26 cellular contexts compared by ENCODE assay signal in genomic region chr2:38546585-38546984, GRCh38.
"Had no signal": no experiment of that assay in that cellular context is flagged by ENCODE, and none has a peak within 500 bp of the region (broad histone marks: within the 10 kb centered on the region; RNA-seq: fewer than 3 reads in every experiment).

No MANE protein-coding gene starts in this region.

- H3K27me3 ChIP-seq: MG63, SJCRH30 had no signal

- H3K9me2 ChIP-seq: SK-N-SH had no signal

- ATAC-seq: activated CD8-positive, alpha-beta memory T cell treated with anti-CD3 and anti-CD28 coated beads, Interleukin-2, amount 10 ng/mL, durations not matched to agents 7 days and 5 days; activated T-cell treated with anti-CD3 and anti-CD28 coated beads, Interleukin-2, amount 50 U/mL, for 4 hours had no signal

- DNase-seq: activated CD4-positive, alpha-beta T cell treated with anti-CD3 and anti-CD28 coated beads for 4 hours; activated CD4-positive, CD25-positive, alpha-beta regulatory T cell; activated CD8-positive, alpha-beta memory T cell treated with anti-CD3 and anti-CD28 coated beads, Interleukin-2, amount 10 ng/mL, durations not matched to agents 7 days and 5 days; activated gamma-delta T cell treated with Interleukin-2 at 50 U/mL for 16 hours; activated T-cell treated with anti-CD3 and anti-CD28 coated beads, Interleukin-2, amount 50 U/mL, for 4 hours; amygdala; IMR-90; KG1; MG63; NCI-H1048; NCI-H1417; NCI-H1930; NCI-H345; NCI-H510A; NCI-H526 treated with DMSO at 0.1 percent for 48 hours; NCI-H82; Right ventricle myocardium superior; RPMI8226; SJCRH30; SK-N-SH; T-helper 1 cell had no signal

- H3K27ac Mint-ChIP-seq: activated CD8-positive, alpha-beta memory T cell treated with anti-CD3 and anti-CD28 coated beads, Interleukin-2, amount 10 ng/mL, durations not matched to agents 7 days and 5 days; activated naive CD4-positive, alpha-beta T cell treated with anti-CD3 and anti-CD28 coated beads, Interleukin-2, amount 50 U/mL, for 24 hours; activated T-helper 2 cell treated with anti-CD3 and anti-CD28 coated beads, Interferon-gamma antibody, Interleukin-2, Interleukin-4, amounts not matched to agents 10 μg/mL and 5 μg/mL and 100 μg/mL, durations not matched to agents 14 hours and 24 hours and 36 hours; brain had no signal

- H3K27ac ChIP-seq: SJCRH30, VCaP had no signal

- H3K36me3 ChIP-seq: MG63, SJCRH30 had no signal

- H3K27me3 Mint-ChIP-seq: activated naive CD4-positive, alpha-beta T cell treated with anti-CD3 and anti-CD28 coated beads, Interleukin-2, amount 50 U/mL, for 24 hours; brain; central memory CD8-positive, alpha-beta T cell had no signal

- H3K9ac ChIP-seq: SK-N-SH had no signal

- H3K4me2 ChIP-seq: SK-N-SH had no signal

- H3K9me3 ChIP-seq: MG63, SJCRH30, SK-N-SH had no signal

- H3K4me3 Mint-ChIP-seq: activated CD8-positive, alpha-beta memory T cell treated with anti-CD3 and anti-CD28 coated beads, Interleukin-2, amount 10 ng/mL, durations not matched to agents 7 days and 5 days; activated naive CD4-positive, alpha-beta T cell treated with anti-CD3 and anti-CD28 coated beads, Interleukin-2, amount 50 U/mL, for 24 hours; activated T-cell treated with anti-CD3 and anti-CD28 coated beads, Interleukin-2, amount 50 U/mL, for 4 hours; brain; central memory CD8-positive, alpha-beta T cell had no signal

- H3K4me3 ChIP-seq: MG63, SJCRH30 had no signal

- H3K9me3 Mint-ChIP-seq: activated naive CD4-positive, alpha-beta T cell treated with anti-CD3 and anti-CD28 coated beads, Interleukin-2, amount 50 U/mL, for 24 hours; activated T-cell treated with anti-CD3 and anti-CD28 coated beads, Interleukin-2, amount 50 U/mL, for 4 hours; activated T-helper 2 cell treated with anti-CD3 and anti-CD28 coated beads, Interferon-gamma antibody, Interleukin-2, Interleukin-4, amounts not matched to agents 10 μg/mL and 5 μg/mL and 100 μg/mL, durations not matched to agents 14 hours and 24 hours and 36 hours; brain; central memory CD8-positive, alpha-beta T cell had no signal

- H3K36me3 Mint-ChIP-seq: activated naive CD4-positive, alpha-beta T cell treated with anti-CD3 and anti-CD28 coated beads, Interleukin-2, amount 50 U/mL, for 24 hours; brain had no signal
